ENCODE assay signal across 9 cellular contexts in the genomic region with DNA sequence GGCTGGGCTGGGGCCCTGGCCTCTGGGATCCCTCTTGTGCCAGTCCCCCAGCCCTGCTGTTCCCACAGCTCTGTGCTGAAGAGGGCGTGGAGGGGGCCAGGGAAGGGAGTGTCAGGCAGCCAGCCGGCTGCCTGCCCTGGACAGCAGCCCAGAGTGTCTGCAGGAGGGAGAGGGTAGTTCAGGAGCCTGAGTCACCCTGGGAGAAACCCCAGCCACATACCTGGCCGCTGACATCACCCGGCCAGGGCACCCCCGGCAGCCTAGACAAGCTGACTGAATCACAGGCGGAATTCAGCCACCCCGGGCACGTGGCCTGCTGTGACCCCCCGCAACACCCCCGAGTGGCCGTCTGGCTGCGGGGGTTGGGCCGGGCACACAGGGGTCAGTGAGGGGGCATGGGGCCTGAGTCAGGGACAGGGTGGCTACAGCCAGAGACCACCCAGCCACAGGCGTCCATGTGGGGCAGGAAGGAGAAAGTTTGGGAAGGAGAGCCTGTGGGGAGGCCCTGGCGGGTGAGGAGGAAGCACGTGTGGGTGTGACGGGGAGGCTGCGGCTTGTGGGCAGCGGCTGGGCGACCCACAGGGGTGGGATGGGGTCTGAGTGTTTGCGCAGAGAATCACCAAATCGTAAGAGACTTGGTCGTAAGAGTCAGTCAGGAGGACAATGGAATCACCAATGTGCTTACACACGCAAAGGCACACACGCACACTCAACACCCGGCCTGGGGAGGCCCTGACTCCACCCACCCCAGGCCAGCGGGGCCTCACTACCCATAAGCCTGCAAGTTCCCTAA. TPM values are rescaled to one million over a fixed set of nuclear protein-coding genes. Genes with fewer than 3 reads are reported as not detected.
DNase-seq lines count a peak whose midpoint lies in the region; FAIRE-seq and TF ChIP-seq lines count a peak whose summit lies in the region.
"Had no signal": no experiment of that assay in that cellular context is flagged by ENCODE, and none has a peak within 500 bp of the region (broad histone marks: within the 10 kb centered on the region; RNA-seq: fewer than 3 reads in every experiment).

No MANE protein-coding gene starts in this region.

- no peaks in the 10 kb centered on the region for H3K36me3 ChIP-seq in keratinocyte (ENCODE audit: control insufficient read depth in 2 of 2, extremely low read depth in 1 of 2, insufficient read depth in 2 of 2, low read length in 2 of 2)
- no peaks in the 10 kb centered on the region for H3K36me3 ChIP-seq in spleen

- intact Hi-C loops in spleen (cut with DNase I; ENCODE audit: low total_unique reads), result no loop called here

- H3K9me1 ChIP-seq in keratinocyte (ENCODE audit: control insufficient read depth, extremely low read depth, insufficient read depth, low read length), result no peaks in the 10 kb centered on the region

- H3K27me3 ChIP-seq in keratinocyte (ENCODE audit: control insufficient read depth, extremely low read depth, insufficient read depth, low read length) (no peaks in the 10 kb centered on the region), spleen (replicated peaks in 1 of 7) (peaks cover 0 to 10% (median 0%) of the 10 kb centered on the region in 7 donors)

- no peak for TF ChIP-seq POLR2A in spleen (IDR thresholded peaks at IDR 0.05)

- no peaks in the 10 kb centered on the region for H3K79me2 ChIP-seq in keratinocyte (ENCODE audit: control insufficient read depth, insufficient read depth, low read length)

- H3K4me1 ChIP-seq in keratinocyte (ENCODE audit: control insufficient read depth, extremely low read depth, insufficient read depth, low read length), result peaks cover 40% of the 10 kb centered on the region
- H3K4me1 ChIP-seq in spleen, result peaks cover 14 to 44% (median 30%) of the 10 kb centered on the region in 6 donors

- no peak for TF ChIP-seq CTCF in keratinocyte (optimal IDR thresholded peaks at IDR 0.05 in 1 of 3, IDR thresholded peaks at IDR 0.05 in 1 of 3, conservative IDR thresholded peaks at IDR 0.05 in 1 of 3; ENCODE audit: extremely low read depth in 1 of 3, insufficient read depth in 2 of 3, low read length in 3 of 3)
- TF ChIP-seq CTCF in spleen (IDR thresholded peaks at IDR 0.05 in 8 of 11, conservative IDR thresholded peaks at IDR 0.05 in 3 of 11), result no peak

- H3K4me3 ChIP-seq in keratinocyte (ENCODE audit: control insufficient read depth in 2 of 3, extremely low read depth in 1 of 3, insufficient read depth in 2 of 3, low read depth in 1 of 3, low read length in 3 of 3) (peak overlapping the region in 2 of 3 experiments; percentile 35 to 38), spleen (peak overlapping the region in 1 of 8 donors; percentile 28)

- H2AFZ ChIP-seq in keratinocyte (ENCODE audit: control insufficient read depth, low read length), result peak overlapping the region; percentile 75

- FAIRE-seq in keratinocyte (lab: Jason Lieb, UNC), result peak; percentile 49
- FAIRE-seq: TTC549 had no signal

- no peaks in the 10 kb centered on the region for H4K20me1 ChIP-seq in keratinocyte (ENCODE audit: control insufficient read depth, extremely low read depth, insufficient read depth, low read length)

- H3K4me2 ChIP-seq in keratinocyte (ENCODE audit: control insufficient read depth, extremely low read depth, insufficient read depth, low read depth, low read length), result peak overlapping the region; percentile 76

- dilution Hi-C loops in keratinocyte (cut with MboI; ENCODE audit: extremely low pct_ligation_motif_present, low sequenced_read_pairs), result no loop called here

- H3K9me3 ChIP-seq in keratinocyte (ENCODE audit: control insufficient read depth, low read depth, low read length), result no peaks in the 10 kb centered on the region
- no peaks in the 10 kb centered on the region for H3K9me3 ChIP-seq in spleen

- peak overlapping the region; percentile 92 for H3K9ac ChIP-seq in keratinocyte (ENCODE audit: control insufficient read depth, extremely low read depth, insufficient read depth, low read length)

- in situ Hi-C loops in T47D (cut with HindIII; ENCODE audit: low pct_unique_long_range_greater_than_20kb, low sequenced_read_pairs), result no loop called here

- 9 to 13% (median 10%) methylated on average over 16 to 27 of the region's 27 CpGs for WGBS in spleen, 5 donors

- DNase-seq in DMS 273 treated with DMSO at 0.1 percent for 48 hours (lab: John Stamatoyannopoulos, UW) (peak; percentile 74), HT-29 (ENCODE audit: low spot score) (peak; percentile 99), T-helper 1 cell (peak in 4 of 5 donors; percentile 41 to 70 (median 60)), T47D (ENCODE audit: low read depth in 1 of 2, low spot score in 1 of 2) (peak; percentile 64 to 91), keratinocyte (ENCODE audit: low read depth, low spot score) (no peak), spleen (peak; percentile 81), NCI-H524 (lab: John Stamatoyannopoulos, UW) (no peak), GM19240 (ENCODE audit: insufficient read length, low spot score) (no peak)

- peak overlapping the region; percentile 99 for H3K27ac ChIP-seq in keratinocyte (ENCODE audit: control insufficient read depth, insufficient read depth, low read length)
- H3K27ac ChIP-seq in spleen, result peak overlapping the region in 6 of 8 donors; percentile 0 to 74 (median 56)

RNA-seq across cellular contexts. Expression of gene FOSB, which starts 11.9 kb away (rescaled TPM):
- 218 and 253 TPM in 2 replicates for total RNA-seq in HT-29 (2014; rRNA removed; shearing (Covaris generic))
- 0.27 to 4.6 TPM (median 3.9 TPM) in 3 replicates for polyA plus RNA-seq in keratinocyte
- 7.5 TPM for polyA plus RNA-seq in keratinocyte (2011; ENCODE audit: low read depth)
- 1.2 and 2.5 TPM in 2 replicates for polyA plus RNA-seq in keratinocyte (2011; cell fraction: cytosol; rRNA removed)
- 69.0 and 109 TPM in 2 replicates for polyA plus RNA-seq in keratinocyte (2011; cell fraction: nucleus; rRNA removed)
- polyA plus RNA-seq in keratinocyte (2012; ENCODE audit: low replicate concordance), result 0.37 and 11.7 TPM in 2 replicates
- 2.9 to 15.1 TPM (median 9.2 TPM) in 3 replicates for polyA minus RNA-seq in keratinocyte
- polyA minus RNA-seq in keratinocyte (2011; cell fraction: cytosol; rRNA and poly(A)+ RNA removed), result 1.7 TPM
- polyA minus RNA-seq in keratinocyte (2011; cell fraction: nucleus; rRNA and poly(A)+ RNA removed), result 41.5 and 54.1 TPM in 2 replicates
- 10 to 100 TPM in 2 of 7 donors, 1 to 10 TPM in 4, under 1 TPM in 1; 0.92 to 41.7 (median 1.6) TPM for total RNA-seq in spleen
- polyA plus RNA-seq in spleen, result 1 to 10 TPM in 2 of 3 donors, under 1 TPM in 1; 0.42 to 2.2 (median 1.3) TPM

RNA-seq across cellular contexts. Expression of gene ERCC1, which starts 32.2 kb away (rescaled TPM):
- 154 and 159 TPM in 2 replicates for total RNA-seq in HT-29 (2014; rRNA removed; shearing (Covaris generic))
- polyA plus RNA-seq in keratinocyte (175 to 250 TPM (median 208 TPM) in 3 replicates), spleen (10 to 100 TPM; 45.3 to 54.6 (median 50.0) TPM)
- 82.8 TPM for polyA plus RNA-seq in keratinocyte (2011; ENCODE audit: low read depth)
- polyA plus RNA-seq in keratinocyte (2011; cell fraction: cytosol; rRNA removed), result 164 and 279 TPM in 2 replicates
- 216 and 294 TPM in 2 replicates for polyA plus RNA-seq in keratinocyte (2011; cell fraction: nucleus; rRNA removed)
- 116 and 285 TPM in 2 replicates for polyA plus RNA-seq in keratinocyte (2012; ENCODE audit: low replicate concordance)
- polyA minus RNA-seq in keratinocyte, result 165 to 373 TPM (median 217 TPM) in 3 replicates
- 284 TPM for polyA minus RNA-seq in keratinocyte (2011; cell fraction: cytosol; rRNA and poly(A)+ RNA removed)
- 59.1 and 65.1 TPM in 2 replicates for polyA minus RNA-seq in keratinocyte (2011; cell fraction: nucleus; rRNA and poly(A)+ RNA removed)
- 10 to 100 TPM; 47.3 to 69.4 (median 59.7) TPM for total RNA-seq in spleen

RNA-seq across cellular contexts. Expression of gene RTN2, which starts 40.9 kb away (rescaled TPM):
- total RNA-seq in HT-29 (2014; rRNA removed; shearing (Covaris generic)), result 11.4 and 15.4 TPM in 2 replicates
- polyA plus RNA-seq in keratinocyte, result 8.5 to 13.6 TPM (median 12.2 TPM) in 3 replicates
- 4.5 TPM for polyA plus RNA-seq in keratinocyte (2011; ENCODE audit: low read depth)
- 7.2 and 12.4 TPM in 2 replicates for polyA plus RNA-seq in keratinocyte (2011; cell fraction: cytosol; rRNA removed)
- 6.7 and 10.0 TPM in 2 replicates for polyA plus RNA-seq in keratinocyte (2011; cell fraction: nucleus; rRNA removed)
- 7.5 and 15.7 TPM in 2 replicates for polyA plus RNA-seq in keratinocyte (2012; ENCODE audit: low replicate concordance)
- polyA minus RNA-seq in keratinocyte, result 5.7 to 20.4 TPM (median 8.5 TPM) in 3 replicates
- polyA minus RNA-seq in keratinocyte (2011; cell fraction: cytosol; rRNA and poly(A)+ RNA removed), result 21.7 TPM
- 6.4 and 13.0 TPM in 2 replicates for polyA minus RNA-seq in keratinocyte (2011; cell fraction: nucleus; rRNA and poly(A)+ RNA removed)
- 10 to 100 TPM in 6 of 7 donors, 1 to 10 TPM in 1; 9.2 to 22.6 (median 15.1) TPM for total RNA-seq in spleen
- polyA plus RNA-seq in spleen, result 1 to 10 TPM; 4.9 to 7.9 (median 7.6) TPM

RNA-seq across cellular contexts. Expression of gene PPM1N, which starts 42.3 kb away (rescaled TPM):
- total RNA-seq in HT-29 (2014; rRNA removed; shearing (Covaris generic)), result 9.8 and 15.3 TPM in 2 replicates
- polyA plus RNA-seq in keratinocyte (1.9 to 2.5 TPM (median 2.0 TPM) in 3 replicates), spleen (10 to 100 TPM in 2 of 3 donors, 1 to 10 TPM in 1; 9.5 to 13.4 (median 10.7) TPM)
- 0.64 TPM for polyA plus RNA-seq in keratinocyte (2011; ENCODE audit: low read depth)
- polyA plus RNA-seq in keratinocyte (2011; cell fraction: cytosol; rRNA removed), result 1.6 and 2.1 TPM in 2 replicates
- 1.4 and 1.9 TPM in 2 replicates for polyA plus RNA-seq in keratinocyte (2011; cell fraction: nucleus; rRNA removed)
- polyA plus RNA-seq in keratinocyte (2012; ENCODE audit: low replicate concordance), result 1.2 and 2.1 TPM in 2 replicates
- polyA minus RNA-seq in keratinocyte, result 0.42 TPM in 1 of 3 replicates, not detected in the others
- not detected for polyA minus RNA-seq in keratinocyte (2011; cell fraction: cytosol; rRNA and poly(A)+ RNA removed)
- not detected in 2 replicates for polyA minus RNA-seq in keratinocyte (2011; cell fraction: nucleus; rRNA and poly(A)+ RNA removed)
- 10 to 100 TPM in 2 of 7 donors, 1 to 10 TPM in 5; 6.3 to 21.4 (median 9.6) TPM for total RNA-seq in spleen

RNA-seq across cellular contexts. Expression of gene POLR1G, which starts 49.5 kb away (rescaled TPM):
- total RNA-seq in HT-29 (2014; rRNA removed; shearing (Covaris generic)), result 51.7 and 68.2 TPM in 2 replicates
- polyA plus RNA-seq in keratinocyte, result 8.0 to 16.8 TPM (median 9.8 TPM) in 3 replicates
- 7.1 TPM for polyA plus RNA-seq in keratinocyte (2011; ENCODE audit: low read depth)
- polyA plus RNA-seq in keratinocyte (2011; cell fraction: cytosol; rRNA removed), result 5.9 and 10.6 TPM in 2 replicates
- polyA plus RNA-seq in keratinocyte (2011; cell fraction: nucleus; rRNA removed), result 9.5 and 11.2 TPM in 2 replicates
- polyA plus RNA-seq in keratinocyte (2012; ENCODE audit: low replicate concordance), result 5.5 and 14.5 TPM in 2 replicates
- 2.8 to 8.4 TPM (median 2.9 TPM) in 3 replicates for polyA minus RNA-seq in keratinocyte
- polyA minus RNA-seq in keratinocyte (2011; cell fraction: cytosol; rRNA and poly(A)+ RNA removed), result 8.4 TPM
- 5.2 and 5.7 TPM in 2 replicates for polyA minus RNA-seq in keratinocyte (2011; cell fraction: nucleus; rRNA and poly(A)+ RNA removed)
- total RNA-seq in spleen, result 1 to 10 TPM; 2.6 to 4.3 (median 3.1) TPM
- polyA plus RNA-seq in spleen, result 1 to 10 TPM; 2.1 to 4.3 (median 2.5) TPM

Comparison
In these comparisons a context has a peak if more than half of its experiments do, and no peak if none do; other contexts are left out.
1. DNase-seq: peak in DMS 273 treated with DMSO at 0.1 percent for 48 hours (single experiment), HT-29 (single experiment), T-helper 1 cell (4 of 5), T47D (2 of 2) and spleen (single experiment); none in keratinocyte (single experiment), NCI-H524 (0 of 2) and GM19240 (single experiment).